Comparison of ENCODE assay signal across 13 cellular contexts in genomic region chr6:53802582-53802981, GRCh38. TPM values are rescaled to one million over a fixed set of nuclear protein-coding genes. Genes with fewer than 3 reads are reported as not detected.
DNase-seq lines count a peak whose midpoint lies in the region; ATAC-seq and TF ChIP-seq lines count a peak whose summit lies in the region.
"Had no signal": no experiment of that assay in that cellular context is flagged by ENCODE, and none has a peak within 500 bp of the region (broad histone marks: within the 10 kb centered on the region; RNA-seq: fewer than 3 reads in every experiment).

No MANE protein-coding gene starts in this region.

- TF ChIP-seq CTCF in IMR-90 (conservative IDR thresholded peaks at IDR 0.05; ENCODE audit: low read depth, low read length) (no peak), coronary artery (IDR thresholded peaks at IDR 0.05) (no peak)

- no peak overlapping the region for H4K5ac ChIP-seq in IMR-90 (ENCODE audit: low read depth, low read length)

- H3K18ac ChIP-seq in IMR-90 (ENCODE audit: low read depth, low read length) (peak overlapping the region; percentile 87), trophoblast cell (ENCODE audit: low read length) (no peak overlapping the region)

- peaks cover 24% of the 10 kb centered on the region for H3K4me1 ChIP-seq in IMR-90 (ENCODE audit: control insufficient read depth, insufficient read depth, low read length)
- H3K4me1 ChIP-seq in trophoblast cell (ENCODE audit: control insufficient read depth in 1 of 2, insufficient read depth in 2 of 2, low read length in 2 of 2) = peaks cover 7 to 21% of the 10 kb centered on the region in 2 experiments
- H3K4me1 ChIP-seq: A549 had no signal

- H3K36me3 ChIP-seq in IMR-90 (ENCODE audit: control insufficient read depth, insufficient read depth, low read length) = no peaks in the 10 kb centered on the region
- peaks cover 0 to 2% of the 10 kb centered on the region in 2 experiments for H3K36me3 ChIP-seq in trophoblast cell (ENCODE audit: control insufficient read depth in 1 of 2, insufficient read depth in 2 of 2, low read length in 2 of 2)

- TF ChIP-seq POLR2A in IMR-90 (IDR thresholded peaks at IDR 0.05; ENCODE audit: low read depth, low read length) = no peak

- peaks cover 28 to 65% of the 10 kb centered on the region in 2 experiments for H3K79me1 ChIP-seq in IMR-90 (ENCODE audit: low read depth in 1 of 2, low read length in 2 of 2)
- H3K79me1 ChIP-seq in trophoblast cell (ENCODE audit: low read length) = peaks cover 4% of the 10 kb centered on the region

- H2BK5ac ChIP-seq in IMR-90 (ENCODE audit: low read depth, low read length, poor library complexity, severe bottlenecking) = peak overlapping the region; percentile 87
- no peak overlapping the region for H2BK5ac ChIP-seq in trophoblast cell (ENCODE audit: low read depth, low read length, poor library complexity)

- POLR2A ChIA-PET in IMR-90 (lab: Charles Lee; ENCODE audit: unreplicated experiment) = no interaction called here

- no peak overlapping the region for H2AK9ac ChIP-seq in IMR-90 (replicated peaks; ENCODE audit: low read depth, low read length, poor library complexity)

- H4K91ac ChIP-seq in IMR-90 (ENCODE audit: insufficient read depth, low read depth, low read length) (peak overlapping the region; percentile 50; the same call in 1 of the 2 replicates), trophoblast cell (ENCODE audit: low read depth, low read length) (no peak overlapping the region)

- H3K4me2 ChIP-seq in IMR-90 (ENCODE audit: low read depth, low read length) (peak overlapping the region; percentile 42), trophoblast cell (ENCODE audit: low read length) (no peak overlapping the region)
- H3K4me2 ChIP-seq: A549 had no signal

- H3K9ac ChIP-seq in IMR-90 (ENCODE audit: low read depth, low read length) (no peak overlapping the region), trophoblast cell (ENCODE audit: low read length) (no peak overlapping the region)

- no TSS peak for BruUV-seq in IMR-90 (replicated peaks; lab: Mats Ljungman, UMichigan)

- TF ChIP-seq RAD21 in IMR-90 (IDR thresholded peaks at IDR 0.05; ENCODE audit: low read length) = no peak

- 0 out of 3 replicates have a peak overlapping the region, but pooled peaks have one; percentile 91 for H2BK15ac ChIP-seq in IMR-90 (ENCODE audit: low read depth, low read length)

- intact Hi-C loops in IMR-90 (cut with micrococcal nuclease) = no loop called here

- CTCF ChIA-PET in IMR-90 (lab: Yijun Ruan, JAX) = no interaction called here

- H3K79me2 ChIP-seq in trophoblast cell (ENCODE audit: control insufficient read depth, insufficient read depth, low read length, poor library complexity) = peaks cover 25% of the 10 kb centered on the region

- in situ Hi-C loops in IMR-90 (cut with MboI; ENCODE audit: low sequenced_read_pairs) = no loop called here

- H3K4me3 ChIP-seq in IMR-90 (ENCODE audit: insufficient read depth, low read depth, low read length) (no peak overlapping the region), coronary artery (peak overlapping the region; percentile 50), trophoblast cell (ENCODE audit: low read depth, low read length) (no peak overlapping the region)
- H3K4me3 ChIP-seq: A549, HAP-1 had no signal

- H2BK120ac ChIP-seq in IMR-90 (ENCODE audit: low read depth, low read length) (peak overlapping the region; percentile 85; the same call in 1 of the 2 replicates), trophoblast cell (ENCODE audit: insufficient read depth, low read length, poor library complexity) (no peak overlapping the region)

- DNase-seq in IMR-90 (peak; percentile 62), coronary artery (ENCODE audit: low spot score) (no peak), trophoblast cell (no peak), iPS-NIHi7 (ENCODE audit: extremely low spot score) (no peak), NCI-H2081 treated with DMSO at 0.1 percent for 48 hours (lab: John Stamatoyannopoulos, UW) (no peak)
- DNase-seq in activated naive CD4-positive, alpha-beta T cell treated with anti-CD3 and anti-CD28 coated beads, Interleukin-2, amount 50 U/mL, for 16 hours = no peak
- DNase-seq: CD8-positive, alpha-beta T cell; COR-L47; DND-41; GDM1 had no signal

- H3K4ac ChIP-seq in IMR-90 (ENCODE audit: low read depth, low read length) (peak overlapping the region; percentile 92; the same call in 1 of the 2 replicates), trophoblast cell (ENCODE audit: low read depth, low read length) (peak overlapping the region; percentile 58)

- dilution Hi-C loops in IMR-90 (cut with HindIII; ENCODE audit: low sequenced_read_pairs, unreplicated experiment) = no loop called here

- H3K56ac ChIP-seq in IMR-90 (ENCODE audit: extremely low read depth, insufficient read depth, low read length) = peak overlapping the region; percentile 63; the same call in 1 of the 2 replicates

- peak overlapping the region in 1 of 2 experiments; percentile 52; a peak in 2 of 4 replicates for H4K8ac ChIP-seq in IMR-90 (ENCODE audit: low read depth in 2 of 2, low read length in 2 of 2)
- no peak overlapping the region for H4K8ac ChIP-seq in trophoblast cell (ENCODE audit: low read depth, low read length)

- H4K12ac ChIP-seq in trophoblast cell (ENCODE audit: low read depth, low read length) = no peak overlapping the region

- H3K27me3 ChIP-seq in IMR-90 (ENCODE audit: control insufficient read depth, insufficient read depth, low read length) (no peaks in the 10 kb centered on the region), trophoblast cell (ENCODE audit: insufficient read depth, low read length) (no peaks in the 10 kb centered on the region)

- peak overlapping the region; percentile 91 for H2BK20ac ChIP-seq in IMR-90 (ENCODE audit: low read depth, low read length)

- ATAC-seq in IMR-90 (ENCODE audit: low read depth) (peak; percentile 51), GM19351 (IDR thresholded peaks at IDR 0.05; ENCODE audit: unreplicated experiment) (no peak)
- ATAC-seq: A549; CD8-positive, alpha-beta T cell had no signal

- H3K23ac ChIP-seq in IMR-90 (ENCODE audit: low read depth, low read length) (no peak overlapping the region), trophoblast cell (ENCODE audit: low read length) (no peak overlapping the region)

- H4K20me1 ChIP-seq in IMR-90 (ENCODE audit: insufficient read depth, low read length) = peaks cover 12% of the 10 kb centered on the region; the same call in 1 of the 2 replicates

- H2AK5ac ChIP-seq in IMR-90 (ENCODE audit: low read depth, low read length) (peak overlapping the region; percentile 95), trophoblast cell (ENCODE audit: low read length) (no peak overlapping the region)

- H3K9me3 ChIP-seq in IMR-90 (ENCODE audit: control insufficient read depth, insufficient read depth, low read length) (no peaks in the 10 kb centered on the region), trophoblast cell (ENCODE audit: insufficient read depth, low read depth, low read length) (no peaks in the 10 kb centered on the region)
- H3K9me3 ChIP-seq: A549, HAP-1 had no signal

- peaks cover 13% of the 10 kb centered on the region for H3K9me1 ChIP-seq in IMR-90 (ENCODE audit: insufficient read depth, low read length)

- H2BK12ac ChIP-seq in trophoblast cell (ENCODE audit: low read length) = no peak overlapping the region

- H3K27ac ChIP-seq in IMR-90 (ENCODE audit: insufficient read depth, low read length) (peak overlapping the region; percentile 98; the same call in 1 of the 2 replicates), coronary artery (peak overlapping the region; percentile 78 to 83), trophoblast cell (ENCODE audit: low read depth, low read length) (no peak overlapping the region)
- H3K27ac ChIP-seq: A549 had no signal

- H2AFZ ChIP-seq in IMR-90 (replicated peaks; ENCODE audit: low read length, poor library complexity) (no peak overlapping the region), trophoblast cell (ENCODE audit: insufficient read depth, low read length, poor library complexity) (no peak overlapping the region)

- H3K14ac ChIP-seq in IMR-90 (replicated peaks; ENCODE audit: low read depth, low read length) (peak overlapping the region; percentile 59; the same call in 1 of the 2 replicates), trophoblast cell (ENCODE audit: low read length) (no peak overlapping the region)

TF ChIP-seq in IMR-90, 13 proteins besides CTCF, POLR2A, EP300 and RAD21:
- no peak for TF ChIP-seq BHLHE40 (IDR thresholded peaks at IDR 0.05; ENCODE audit: low read depth, low read length)
- TF ChIP-seq CHD1 (IDR thresholded peaks at IDR 0.05; ENCODE audit: low read depth, low read length) = no peak
- no peak for TF ChIP-seq SMC3 (IDR thresholded peaks at IDR 0.05; ENCODE audit: low read depth, low read length)
- no peak for TF ChIP-seq RCOR1 (IDR thresholded peaks at IDR 0.05; ENCODE audit: insufficient replicate concordance, low read length)
- no peak for TF ChIP-seq RFX5 (IDR thresholded peaks at IDR 0.05; ENCODE audit: low read depth, low read length)
- TF ChIP-seq MXI1 (IDR thresholded peaks at IDR 0.05; ENCODE audit: borderline replicate concordance, low read depth, low read length) = no peak

RNA-seq across cellular contexts. Expression of gene LRRC1, which starts 7.8 kb away (rescaled TPM):
- 6.1 and 6.7 TPM in 2 replicates for total RNA-seq in IMR-90 (2012; rRNA removed)
- polyA plus RNA-seq in IMR-90 (2012; rRNA removed) = 4.3 and 5.1 TPM in 2 replicates
- polyA plus RNA-seq in IMR-90 (2012; cell fraction: cytosol; rRNA removed) = 3.1 and 3.6 TPM in 2 replicates
- polyA plus RNA-seq in IMR-90 (2012; cell fraction: nucleus; rRNA removed; ENCODE audit: low replicate concordance) = 5.1 and 13.1 TPM in 2 replicates
- polyA plus RNA-seq in trophoblast cell (2013) = 43.6 and 44.5 TPM in 2 replicates
